Comparison of ENCODE assay signal across 1 cellular context in genomic region chr10:44386546-44387052, GRCh38.
TF ChIP-seq lines count a peak whose summit lies in the region.

No MANE protein-coding gene starts in this region.

TF ChIP-seq in GM23338, 12 proteins besides CTCF, POLR2A, EP300 and RAD21 (continued from another document):
- TF ChIP-seq, protein P1, sequence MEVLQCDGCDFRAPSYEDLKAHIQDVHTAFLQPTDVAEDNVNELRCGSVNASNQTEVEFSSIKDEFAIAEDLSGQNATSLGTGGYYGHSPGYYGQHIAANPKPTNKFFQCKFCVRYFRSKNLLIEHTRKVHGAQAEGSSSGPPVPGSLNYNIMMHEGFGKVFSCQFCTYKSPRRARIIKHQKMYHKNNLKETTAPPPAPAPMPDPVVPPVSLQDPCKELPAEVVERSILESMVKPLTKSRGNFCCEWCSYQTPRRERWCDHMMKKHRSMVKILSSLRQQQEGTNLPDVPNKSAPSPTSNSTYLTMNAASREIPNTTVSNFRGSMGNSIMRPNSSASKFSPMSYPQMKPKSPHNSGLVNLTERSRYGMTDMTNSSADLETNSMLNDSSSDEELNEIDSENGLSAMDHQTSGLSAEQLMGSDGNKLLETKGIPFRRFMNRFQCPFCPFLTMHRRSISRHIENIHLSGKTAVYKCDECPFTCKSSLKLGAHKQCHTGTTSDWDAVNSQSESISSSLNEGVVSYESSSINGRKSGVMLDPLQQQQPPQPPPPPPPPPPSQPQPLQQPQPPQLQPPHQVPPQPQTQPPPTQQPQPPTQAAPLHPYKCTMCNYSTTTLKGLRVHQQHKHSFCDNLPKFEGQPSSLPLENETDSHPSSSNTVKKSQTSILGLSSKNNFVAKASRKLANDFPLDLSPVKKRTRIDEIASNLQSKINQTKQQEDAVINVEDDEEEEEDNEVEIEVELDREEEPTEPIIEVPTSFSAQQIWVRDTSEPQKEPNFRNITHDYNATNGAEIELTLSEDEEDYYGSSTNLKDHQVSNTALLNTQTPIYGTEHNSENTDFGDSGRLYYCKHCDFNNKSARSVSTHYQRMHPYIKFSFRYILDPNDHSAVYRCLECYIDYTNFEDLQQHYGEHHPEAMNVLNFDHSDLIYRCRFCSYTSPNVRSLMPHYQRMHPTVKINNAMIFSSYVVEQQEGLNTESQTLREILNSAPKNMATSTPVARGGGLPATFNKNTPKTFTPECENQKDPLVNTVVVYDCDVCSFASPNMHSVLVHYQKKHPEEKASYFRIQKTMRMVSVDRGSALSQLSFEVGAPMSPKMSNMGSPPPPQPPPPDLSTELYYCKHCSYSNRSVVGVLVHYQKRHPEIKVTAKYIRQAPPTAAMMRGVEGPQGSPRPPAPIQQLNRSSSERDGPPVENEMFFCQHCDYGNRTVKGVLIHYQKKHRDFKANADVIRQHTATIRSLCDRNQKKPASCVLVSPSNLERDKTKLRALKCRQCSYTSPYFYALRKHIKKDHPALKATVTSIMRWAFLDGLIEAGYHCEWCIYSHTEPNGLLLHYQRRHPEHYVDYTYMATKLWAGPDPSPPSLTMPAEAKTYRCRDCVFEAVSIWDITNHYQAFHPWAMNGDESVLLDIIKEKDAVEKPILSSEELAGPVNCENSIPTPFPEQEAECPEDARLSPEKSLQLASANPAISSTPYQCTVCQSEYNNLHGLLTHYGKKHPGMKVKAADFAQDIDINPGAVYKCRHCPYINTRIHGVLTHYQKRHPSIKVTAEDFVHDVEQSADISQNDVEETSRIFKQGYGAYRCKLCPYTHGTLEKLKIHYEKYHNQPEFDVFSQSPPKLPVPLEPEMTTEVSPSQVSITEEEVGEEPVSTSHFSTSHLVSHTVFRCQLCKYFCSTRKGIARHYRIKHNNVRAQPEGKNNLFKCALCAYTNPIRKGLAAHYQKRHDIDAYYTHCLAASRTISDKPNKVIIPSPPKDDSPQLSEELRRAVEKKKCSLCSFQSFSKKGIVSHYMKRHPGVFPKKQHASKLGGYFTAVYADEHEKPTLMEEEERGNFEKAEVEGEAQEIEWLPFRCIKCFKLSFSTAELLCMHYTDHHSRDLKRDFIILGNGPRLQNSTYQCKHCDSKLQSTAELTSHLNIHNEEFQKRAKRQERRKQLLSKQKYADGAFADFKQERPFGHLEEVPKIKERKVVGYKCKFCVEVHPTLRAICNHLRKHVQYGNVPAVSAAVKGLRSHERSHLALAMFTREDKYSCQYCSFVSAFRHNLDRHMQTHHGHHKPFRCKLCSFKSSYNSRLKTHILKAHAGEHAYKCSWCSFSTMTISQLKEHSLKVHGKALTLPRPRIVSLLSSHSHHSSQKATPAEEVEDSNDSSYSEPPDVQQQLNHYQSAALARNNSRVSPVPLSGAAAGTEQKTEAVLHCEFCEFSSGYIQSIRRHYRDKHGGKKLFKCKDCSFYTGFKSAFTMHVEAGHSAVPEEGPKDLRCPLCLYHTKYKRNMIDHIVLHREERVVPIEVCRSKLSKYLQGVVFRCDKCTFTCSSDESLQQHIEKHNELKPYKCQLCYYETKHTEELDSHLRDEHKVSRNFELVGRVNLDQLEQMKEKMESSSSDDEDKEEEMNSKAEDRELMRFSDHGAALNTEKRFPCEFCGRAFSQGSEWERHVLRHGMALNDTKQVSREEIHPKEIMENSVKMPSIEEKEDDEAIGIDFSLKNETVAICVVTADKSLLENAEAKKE (CRISPR knock-in tag; IDR thresholded peaks at IDR 0.05) = peak; percentile 27; the same call in 1 of the 2 replicates
